Comparison of ENCODE assay signal across 8 cellular contexts in genomic region chr11:43943357-43943930, GRCh38. TPM values are rescaled to one million over a fixed set of nuclear protein-coding genes. Genes with fewer than 3 reads are reported as not detected.
DNase-seq lines count a peak whose midpoint lies in the region; ATAC-seq and TF ChIP-seq lines count a peak whose summit lies in the region.

No MANE protein-coding gene starts in this region.

- no peaks in the 10 kb centered on the region for H3K36me3 ChIP-seq in BJ (ENCODE audit: control insufficient read depth, insufficient read depth, low read length)
- no peaks in the 10 kb centered on the region for H3K36me3 ChIP-seq in KOPT-K1 (ENCODE audit: insufficient read depth, low read length)
- no peaks in the 10 kb centered on the region for H3K36me3 ChIP-seq in muscle layer of colon (ENCODE audit: insufficient read depth, low read length)

- CTCF ChIA-PET in BJ (lab: Yijun Ruan, JAX) = interaction anchor here (0.7 to 7.6 kb wide), 5 partner anchors 10 to 54 kb away, joined by 5 to 50 read pairs (median 9); no protein-coding TSS in a partner anchor

- TF ChIP-seq CTCF in BJ (IDR thresholded peaks at IDR 0.05; ENCODE audit: insufficient read depth, low read depth, low read length) = no peak

- peaks cover 44% of the 10 kb centered on the region for H3K27me3 ChIP-seq in BJ (ENCODE audit: control insufficient read depth, insufficient read depth, low read length)
- peaks cover 18 to 25% of the 10 kb centered on the region in 2 donors for H3K27me3 ChIP-seq in muscle layer of colon (ENCODE audit: control insufficient read depth in 1 of 2, insufficient read depth in 2 of 2, low read length in 2 of 2)

- POLR2A ChIA-PET in BJ (lab: Charles Lee) = no interaction called here

- H3K9ac ChIP-seq in muscle layer of colon (ENCODE audit: low read length) = peak overlapping the region; percentile 21

- DNase-seq in BJ (ENCODE audit: low read depth) (no peak), cerebellum (ENCODE audit: low spot score) (peak; percentile 28), NCI-H2081 (lab: John Stamatoyannopoulos, UW) (no peak), NCI-H128 (lab: John Stamatoyannopoulos, UW; ENCODE audit: unreplicated experiment) (no peak), NCI-H1092 treated with DMSO at 0.1 percent for 48 hours (lab: John Stamatoyannopoulos, UW) (no peak)

- no peak for ATAC-seq in HG02759 (IDR thresholded peaks at IDR 0.05; ENCODE audit: unreplicated experiment)

- peak overlapping the region; percentile 27 for H3K27ac ChIP-seq in KOPT-K1 (ENCODE audit: low read depth, low read length, poor library complexity, severe bottlenecking)
- H3K27ac ChIP-seq in muscle layer of colon (ENCODE audit: low read depth, low read length) = peak overlapping the region; percentile 73

- no peaks in the 10 kb centered on the region for H3K9me3 ChIP-seq in KOPT-K1 (ENCODE audit: insufficient read depth, low read length, poor library complexity, severe bottlenecking)
- H3K9me3 ChIP-seq in muscle layer of colon (ENCODE audit: low read length) = no peaks in the 10 kb centered on the region

- H3K4me3 ChIP-seq in BJ (ENCODE audit: low read depth, low read length) = peak overlapping the region; percentile 9
- H3K4me3 ChIP-seq in muscle layer of colon (ENCODE audit: low read depth in 1 of 2, low read length in 2 of 2) = peak overlapping the region; percentile 61 to 68

- H3K4me1 ChIP-seq in muscle layer of colon (ENCODE audit: insufficient read depth, low read length) = peaks cover 9% of the 10 kb centered on the region

RNA-seq across cellular contexts. Expression of gene C11orf96, which starts 1.0 kb away (rescaled TPM):
- 0.28 and 0.36 TPM in 2 replicates for polyA plus RNA-seq in BJ (2011; rRNA removed)
- polyA minus RNA-seq in BJ (2011; rRNA and poly(A)+ RNA removed) = not detected in 2 replicates
- 17.8 TPM for total RNA-seq in cerebellum
